8 cellular contexts compared by ENCODE assay signal in the genomic region with DNA sequence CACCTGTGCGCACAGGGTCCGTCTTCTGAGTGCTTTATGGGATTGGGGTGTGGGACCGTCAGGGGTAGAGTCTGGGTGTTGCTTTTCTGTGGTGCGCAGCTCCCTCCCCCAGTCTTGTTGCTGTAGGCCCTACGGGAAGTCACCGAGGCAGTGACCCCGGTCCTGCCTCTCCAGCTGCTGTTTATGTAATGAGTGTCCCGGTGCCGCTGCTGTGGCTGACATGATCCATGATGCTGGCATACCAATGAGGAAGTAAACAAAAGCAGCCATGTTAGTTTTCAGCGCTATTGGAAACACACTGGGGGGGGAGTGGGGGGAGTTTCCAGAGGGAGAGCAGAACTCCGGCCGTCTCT. TPM values are rescaled to one million over a fixed set of nuclear protein-coding genes. Genes with fewer than 3 reads are reported as not detected.
DNase-seq lines count a peak whose midpoint lies in the region; ATAC-seq and TF ChIP-seq lines count a peak whose summit lies in the region.

No MANE protein-coding gene starts in this region.

- peaks cover 28% of the 10 kb centered on the region for H3K4me1 ChIP-seq in fibroblast of lung (ENCODE audit: control insufficient read depth, extremely low read depth, insufficient read depth, low read length)

- H3K9me3 Mint-ChIP-seq in naive thymus-derived CD8-positive, alpha-beta T cell: no peaks in the 10 kb centered on the region

- H3K27ac ChIP-seq in fibroblast of lung (ENCODE audit: insufficient read depth, low read length): peak overlapping the region; percentile 94

- H3K4me3 ChIP-seq in fibroblast of lung (replicated peaks in 1 of 4; ENCODE audit: control extremely low read depth in 1 of 4, insufficient read depth in 1 of 4, low read depth in 3 of 4, low read length in 4 of 4): peak overlapping the region; percentile 81 to 98 (median 90)

- H3K4me1 Mint-ChIP-seq in naive thymus-derived CD8-positive, alpha-beta T cell: peaks cover 38 to 51% (median 46%) of the 10 kb centered on the region in 4 donors

- ATAC-seq in naive thymus-derived CD8-positive, alpha-beta T cell: peak in 1 of 2 donors; percentile 3
- ATAC-seq in HG02610 (IDR thresholded peaks at IDR 0.05; ENCODE audit: unreplicated experiment): no peak
- ATAC-seq in HG02970 (IDR thresholded peaks at IDR 0.05; ENCODE audit: low FRiP score, unreplicated experiment): no peak

- no peak for TF ChIP-seq CTCF in fibroblast of lung (conservative IDR thresholded peaks at IDR 0.05 in 1 of 2, IDR thresholded peaks at IDR 0.05 in 1 of 2; ENCODE audit: low read depth in 1 of 2, low read length in 2 of 2)

- H3K36me3 Mint-ChIP-seq in naive thymus-derived CD8-positive, alpha-beta T cell: peaks cover 0 to 3% (median 0%) of the 10 kb centered on the region in 3 donors

- H3K27me3 Mint-ChIP-seq in naive thymus-derived CD8-positive, alpha-beta T cell: no peaks in the 10 kb centered on the region

- H3K9ac ChIP-seq in fibroblast of lung (ENCODE audit: insufficient read depth, low read length): peak overlapping the region; percentile 90

- peak overlapping the region; percentile 79 for H3K4me2 ChIP-seq in fibroblast of lung (ENCODE audit: extremely low read depth, insufficient read depth, low read length)

- peaks cover 57% of the 10 kb centered on the region for H3K79me2 ChIP-seq in fibroblast of lung (ENCODE audit: control insufficient read depth, insufficient read depth, low read length)

- peak; percentile 22 to 70 for DNase-seq in SHP77 (lab: John Stamatoyannopoulos, UW)
- DNase-seq in SHP77 treated with DMSO at 0.1 percent for 48 hours (lab: John Stamatoyannopoulos, UW): no peak
- DNase-seq in NCI-H526 (lab: John Stamatoyannopoulos, UW): peak; percentile 42 to 44
- DNase-seq in activated T-helper 1 cell treated with Interleukin-2 at 50 U/mL for 16 hours (ENCODE audit: low read depth): peak; percentile 27
- peak; percentile 67 to 85 for DNase-seq in fibroblast of lung (ENCODE audit: low read depth in 2 of 2)
- peak in 6 of 10 donors; percentile 29 to 73 (median 36) for DNase-seq in naive thymus-derived CD8-positive, alpha-beta T cell

- POLR2A ChIA-PET in naive thymus-derived CD8-positive, alpha-beta T cell (lab: Charles Lee): interaction anchor here (0.6 to 15.9 kb wide), 25 partner anchors 10 to 635 kb away, joined by 3 to 624 read pairs (median 6); a partner anchor contains a TSS

- peak overlapping the region; percentile 92 to 99 (median 98) for H3K4me3 Mint-ChIP-seq in naive thymus-derived CD8-positive, alpha-beta T cell

- peaks cover 11% of the 10 kb centered on the region for H3K36me3 ChIP-seq in fibroblast of lung (ENCODE audit: control insufficient read depth, insufficient read depth, low read length)

- H3K27me3 ChIP-seq in fibroblast of lung (ENCODE audit: control insufficient read depth, insufficient read depth, low read length): no peaks in the 10 kb centered on the region

- H3K9me3 ChIP-seq in fibroblast of lung (ENCODE audit: control insufficient read depth, insufficient read depth, low read depth, low read length): no peaks in the 10 kb centered on the region

- H2AFZ ChIP-seq in fibroblast of lung (ENCODE audit: low read length): no peak overlapping the region

- peaks cover 2% of the 10 kb centered on the region for H4K20me1 ChIP-seq in fibroblast of lung (ENCODE audit: control insufficient read depth, extremely low read depth, insufficient read depth, low read length)

- peak overlapping the region; percentile 92 to 99 (median 97) for H3K27ac Mint-ChIP-seq in naive thymus-derived CD8-positive, alpha-beta T cell

RNA-seq across cellular contexts. Expression of a gene that starts 1.1 kb away (rescaled TPM):
- total RNA-seq in fibroblast of lung: 80.9 and 143 TPM in 2 replicates
- polyA plus RNA-seq in fibroblast of lung: 93.2 and 152 TPM in 2 replicates
- polyA plus RNA-seq in fibroblast of lung (2012): 166 and 220 TPM in 2 replicates
- polyA minus RNA-seq in fibroblast of lung (ENCODE audit: low replicate concordance): 118 and 164 TPM in 2 replicates
- 10 to 100 TPM; 61.4 to 67.3 TPM for total RNA-seq in naive thymus-derived CD8-positive, alpha-beta T cell
- 10 to 100 TPM; 27.5 to 53.2 (median 34.7) TPM for polyA plus RNA-seq in naive thymus-derived CD8-positive, alpha-beta T cell
